Comparison of ENCODE assay signal across 9 cellular contexts in genomic region chr9:137295313-137296213, GRCh38. TPM values are rescaled to one million over a fixed set of nuclear protein-coding genes. Genes with fewer than 3 reads are reported as not detected.
DNase-seq lines count a peak whose midpoint lies in the region; ATAC-seq and TF ChIP-seq lines count a peak whose summit lies in the region.
"Had no signal": no experiment of that assay in that cellular context is flagged by ENCODE, and none has a peak within 500 bp of the region (broad histone marks: within the 10 kb centered on the region; RNA-seq: fewer than 3 reads in every experiment).

No MANE protein-coding gene starts in this region.

- DNase-seq in AG09309 (ENCODE audit: low read depth) = no peak
- no peak for DNase-seq in Panc1 (ENCODE audit: low read depth, low spot score)
- no peak for DNase-seq in astrocyte of the cerebellum (ENCODE audit: low read depth)
- DNase-seq in stimulated activated CD4-positive, alpha-beta T cell treated with anti-CD3 and anti-CD28 coated beads, TNF-alpha, amount 100 ng/mL, for 4 hours (ENCODE audit: low read depth in 3 of 3) = peak in 2 of 3 experiments; percentile 17 to 48
- no peak for DNase-seq in NCI-H446 (lab: John Stamatoyannopoulos, UW)

- no peaks in the 10 kb centered on the region for H3K9me3 ChIP-seq in Panc1 (ENCODE audit: control insufficient read depth, insufficient read depth, low read depth, low read length)
- H3K9me3 ChIP-seq in iPS-18c (ENCODE audit: control insufficient read depth, insufficient read depth, low read length) = peaks cover 5% of the 10 kb centered on the region

- ATAC-seq in GM18907 (IDR thresholded peaks at IDR 0.05; ENCODE audit: unreplicated experiment) (peak; percentile 55), Panc1 (peak; percentile 51), GM18873 (IDR thresholded peaks at IDR 0.05; ENCODE audit: low FRiP score, unreplicated experiment) (no peak)

- no TSS peak for BruUV-seq in Panc1 (replicated peaks; lab: Mats Ljungman, UMichigan)

- intact Hi-C loops in Panc1 (cut with micrococcal nuclease; ENCODE audit: unreplicated experiment) = loop anchor here (10.0 kb wide), 1 partner anchor 129 kb away; the partner anchor contains the start of genes EXD3 and NOXA1

- H3K36me3 ChIP-seq in Panc1 (ENCODE audit: control insufficient read depth, insufficient read depth, low read length) = no peaks in the 10 kb centered on the region

- H3K27ac ChIP-seq in Panc1 (ENCODE audit: low read length) = no peak overlapping the region

- peaks cover 30% of the 10 kb centered on the region for H3K4me1 ChIP-seq in Panc1 (ENCODE audit: control insufficient read depth, insufficient read depth, low read length)

- CTCF ChIA-PET in Panc1 (lab: Charles Lee) = no interaction called here

- TF ChIP-seq CTCF in AG09309 (IDR thresholded peaks at IDR 0.05; ENCODE audit: control insufficient read depth, insufficient read depth, low read depth, low read length, missing control alignments) (peak; percentile 29), Panc1 (IDR thresholded peaks at IDR 0.05) (peak; percentile 93), astrocyte of the cerebellum (IDR thresholded peaks at IDR 0.05; ENCODE audit: low read depth, low read length, missing control alignments) (peak; percentile 28)

- H3K4me3 ChIP-seq in AG09309 (ENCODE audit: control insufficient read depth, low read depth, low read length) (no peak overlapping the region), Panc1 (ENCODE audit: low read depth in 2 of 2, low read length in 2 of 2) (peak overlapping the region; percentile 36), astrocyte of the cerebellum (ENCODE audit: low read depth, low read length) (no peak overlapping the region), iPS-18c (ENCODE audit: insufficient read depth, low read depth, low read length) (peak overlapping the region; percentile 34; the same call in 1 of the 2 replicates)

- H3K27me3 ChIP-seq in Panc1 (ENCODE audit: control insufficient read depth, insufficient read depth, low read length) = no peaks in the 10 kb centered on the region

- in situ Hi-C loops in Panc1 (cut with HindIII; ENCODE audit: low pct_unique_long_range_greater_than_20kb, low sequenced_read_pairs) = no loop called here
- in situ Hi-C loops in astrocyte of the cerebellum (cut with HindIII; ENCODE audit: low sequenced_read_pairs) = no loop called here

- POLR2A ChIA-PET in Panc1 (lab: Charles Lee) = no interaction called here

RNA-seq across cellular contexts. Expression of gene NRARP, which starts 6.5 kb away (rescaled TPM):
- total RNA-seq in Panc1 (2021; ENCODE audit: unreplicated experiment) = 16.9 TPM
- 20.6 TPM for polyA plus RNA-seq in Panc1 (2012; ENCODE audit: insufficient read length)

RNA-seq across cellular contexts. Expression of gene TOR4A, which starts 18.0 kb away (rescaled TPM):
- total RNA-seq in Panc1 (2021; ENCODE audit: unreplicated experiment) = 37.1 TPM
- 33.1 TPM for polyA plus RNA-seq in Panc1 (2012; ENCODE audit: insufficient read length)

RNA-seq across cellular contexts. Expression of gene NELFB, which starts 40.4 kb away (rescaled TPM):
- 62.4 TPM for total RNA-seq in Panc1 (2021; ENCODE audit: unreplicated experiment)
- polyA plus RNA-seq in Panc1 (2012; ENCODE audit: insufficient read length) = 94.0 TPM

RNA-seq across cellular contexts. Expression of gene STPG3, which starts 44.5 kb away (rescaled TPM):
- 0.26 TPM for total RNA-seq in Panc1 (2021; ENCODE audit: unreplicated experiment)
- 0.28 TPM for polyA plus RNA-seq in Panc1 (2012; ENCODE audit: insufficient read length)
- total RNA-seq: glomerular endothelial cell had no signal

RNA-seq across cellular contexts. Expression of gene TUBB4B, which starts 54.5 kb away (rescaled TPM):
- 265 TPM for total RNA-seq in Panc1 (2021; ENCODE audit: unreplicated experiment)
- polyA plus RNA-seq in Panc1 (2012; ENCODE audit: insufficient read length) = 313 TPM

Comparison
In these comparisons a context has a peak if more than half of its experiments do, and no peak if none do; other contexts are left out.
1. DNase-seq: peak in stimulated activated CD4-positive, alpha-beta T cell treated with anti-CD3 and anti-CD28 coated beads, TNF-alpha, amount 100 ng/mL, for 4 hours (2 of 3); none in AG09309 (single experiment), Panc1 (single experiment), astrocyte of the cerebellum (single experiment) and NCI-H446 (0 of 2).
2. H3K4me3 ChIP-seq: peak in Panc1 (2 of 2) and iPS-18c (single experiment); none in AG09309 (single experiment) and astrocyte of the cerebellum (single experiment).
3. CTCF ChIP-seq: peak in every context shown above with its lines; median percentile 93 in Panc1; 29 in AG09309; 28 in astrocyte of the cerebellum.